Comparison of ENCODE assay signal across 9 cellular contexts in the genomic region with DNA sequence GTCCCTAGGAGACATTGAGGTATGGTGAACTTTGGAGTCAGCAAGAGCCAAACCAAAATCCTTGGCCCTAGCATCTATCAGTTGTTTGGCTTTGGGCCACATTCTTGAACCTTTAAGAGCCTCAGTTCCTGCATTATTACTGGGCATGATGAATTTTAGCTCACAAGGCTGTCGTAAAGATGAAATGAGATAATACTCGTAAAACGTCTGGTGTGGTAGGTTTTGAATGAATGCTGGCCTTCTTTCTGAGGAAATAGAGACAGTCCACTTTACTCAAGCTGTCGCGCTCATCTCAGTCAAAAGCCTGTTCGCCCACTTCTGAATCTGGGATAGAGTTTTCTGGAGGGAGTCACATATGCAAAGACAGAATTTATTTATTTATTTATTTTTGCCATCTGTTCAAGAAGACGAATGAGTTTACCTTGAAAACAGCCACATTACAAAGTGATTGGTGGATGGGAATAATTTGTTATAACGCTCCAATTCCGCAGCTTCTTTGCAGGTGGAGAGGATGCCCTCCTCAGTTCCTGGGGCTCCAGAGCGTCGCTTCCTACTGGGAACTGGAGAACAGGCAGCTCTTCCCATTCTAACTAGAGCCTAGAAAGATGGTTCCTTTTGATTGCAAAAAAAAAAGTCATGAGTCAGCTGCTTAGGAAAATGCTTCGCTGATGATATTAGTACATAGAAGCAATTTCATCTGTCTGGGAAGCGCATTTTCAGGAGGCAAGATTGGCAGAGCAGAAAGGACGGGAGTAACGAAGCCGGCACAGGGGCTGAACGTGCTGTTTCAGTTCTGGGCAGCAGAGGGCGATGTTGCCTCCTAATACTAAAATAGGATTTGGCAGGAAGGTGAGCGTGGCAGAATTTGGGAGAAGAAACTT. TPM values are rescaled to one million over a fixed set of nuclear protein-coding genes. Genes with fewer than 3 reads are reported as not detected.
DNase-seq lines count a peak whose midpoint lies in the region; ATAC-seq and TF ChIP-seq lines count a peak whose summit lies in the region.
"Had no signal": no experiment of that assay in that cellular context is flagged by ENCODE, and none has a peak within 500 bp of the region (broad histone marks: within the 10 kb centered on the region; RNA-seq: fewer than 3 reads in every experiment).

No MANE protein-coding gene starts in this region.

- ATAC-seq in GM18861 (IDR thresholded peaks at IDR 0.05; ENCODE audit: unreplicated experiment): peak; percentile 56
- ATAC-seq in Right ventricle myocardium superior (ENCODE audit: poor library complexity): peak; percentile 80

- H3K4me3 ChIP-seq in PC-9: no peak overlapping the region
- H3K4me3 ChIP-seq: skin epidermis had no signal

- peak; percentile 79 for DNase-seq in AG08396 (ENCODE audit: low spot score)
- peak; percentile 4 for DNase-seq in KG1 (lab: John Stamatoyannopoulos, UW)
- peak in 1 of 2 experiments; percentile 54 for DNase-seq in PC-9
- DNase-seq in activated naive CD4-positive, alpha-beta T cell treated with anti-CD3 and anti-CD28 coated beads, Interleukin-2, amount 10 ng/mL, durations not matched to agents 7 days and 5 days: peak; percentile 62
- DNase-seq in Right ventricle myocardium superior: peak; percentile 75
- peak; percentile 45 to 94 (median 76) for DNase-seq in posterior cingulate gyrus
- DNase-seq in OCI-M2 (lab: John Stamatoyannopoulos, UW; ENCODE audit: unreplicated experiment): no peak

- peaks cover under 1% of the 10 kb centered on the region for H3K4me1 Mint-ChIP-seq in activated naive CD4-positive, alpha-beta T cell treated with anti-CD3 and anti-CD28 coated beads, Interleukin-2, amount 10 ng/mL, durations not matched to agents 7 days and 5 days

- H3F3A ChIP-seq in PC-9 (ENCODE audit: insufficient read depth, low read depth): no peaks in the 10 kb centered on the region

- H3K27me3 ChIP-seq in PC-9 (ENCODE audit: insufficient read depth, low read depth): 0 out of 2 replicates have a peak, but pooled peaks cover 4% of the 10 kb centered on the region

- no peaks in the 10 kb centered on the region for H3K79me2 ChIP-seq in PC-9 (ENCODE audit: low read depth)

- no peaks in the 10 kb centered on the region for H4K20me1 ChIP-seq in PC-9 (ENCODE audit: insufficient read depth)

- H3K27ac ChIP-seq in PC-9: no peak overlapping the region
- H3K27ac ChIP-seq: skin epidermis had no signal

- intact Hi-C loops in PC-9 (cut with micrococcal nuclease; ENCODE audit: unreplicated experiment) (loop anchor here (1.0 to 10.0 kb wide), 5 partner anchors 308 to 1358 kb away; no protein-coding TSS in a partner anchor), Right ventricle myocardium superior (cut with DNase I) (loop anchor here (10.0 kb wide), 1 partner anchor 1878 kb away; no protein-coding TSS in a partner anchor), posterior cingulate gyrus (cut with DNase I) (loop anchor here (2.0 to 10.0 kb wide), 2 partner anchors 1068 to 1876 kb away; no protein-coding TSS in a partner anchor)

- H2AFZ ChIP-seq in PC-9: no peak overlapping the region

- TF ChIP-seq CTCF in PC-9 (conservative IDR thresholded peaks at IDR 0.05): peak; percentile 88

- no peak overlapping the region for H3K4me3 Mint-ChIP-seq in activated naive CD4-positive, alpha-beta T cell treated with anti-CD3 and anti-CD28 coated beads, Interleukin-2, amount 10 ng/mL, durations not matched to agents 7 days and 5 days

- CTCF ChIA-PET in PC-9 (lab: Charles Lee): interaction anchor here (0.6 kb wide), 4 partner anchors 125 to 1877 kb away, joined by 3 to 4 read pairs (median 3); no protein-coding TSS in a partner anchor
- CTCF ChIA-PET in activated naive CD4-positive, alpha-beta T cell treated with anti-CD3 and anti-CD28 coated beads, Interleukin-2, amount 10 ng/mL, durations not matched to agents 7 days and 5 days (lab: Charles Lee): interaction anchor here (1.1 to 3.9 kb wide), 2 partner anchors 11 to 115 kb away, joined by 3 to 27 read pairs; no protein-coding TSS in a partner anchor

- H3K9me3 Mint-ChIP-seq in activated naive CD4-positive, alpha-beta T cell treated with anti-CD3 and anti-CD28 coated beads, Interleukin-2, amount 10 ng/mL, durations not matched to agents 7 days and 5 days: no peaks in the 10 kb centered on the region

- POLR2A ChIA-PET in PC-9 (lab: Charles Lee; ENCODE audit: unreplicated experiment): no interaction called here

- no peaks in the 10 kb centered on the region for H3K9me2 ChIP-seq in PC-9 (ENCODE audit: insufficient read depth)

- no peaks in the 10 kb centered on the region for H3K9me3 ChIP-seq in PC-9 (ENCODE audit: insufficient read depth, low read depth)

- no peak overlapping the region for H3K27ac Mint-ChIP-seq in activated naive CD4-positive, alpha-beta T cell treated with anti-CD3 and anti-CD28 coated beads, Interleukin-2, amount 10 ng/mL, durations not matched to agents 7 days and 5 days

- peaks cover 11% of the 10 kb centered on the region for H3K27me3 Mint-ChIP-seq in activated naive CD4-positive, alpha-beta T cell treated with anti-CD3 and anti-CD28 coated beads, Interleukin-2, amount 10 ng/mL, durations not matched to agents 7 days and 5 days

- no peak overlapping the region for H3K4me2 ChIP-seq in PC-9

- H3K4me1 ChIP-seq in PC-9 (replicated peaks; ENCODE audit: insufficient read depth): no peaks in the 10 kb centered on the region

- no peaks in the 10 kb centered on the region for H3K36me3 ChIP-seq in PC-9 (ENCODE audit: low read depth)

- BruUV-seq in PC-9 (replicated peaks; lab: Mats Ljungman, UMichigan): no TSS peak

- no peaks in the 10 kb centered on the region for H3K36me3 Mint-ChIP-seq in activated naive CD4-positive, alpha-beta T cell treated with anti-CD3 and anti-CD28 coated beads, Interleukin-2, amount 10 ng/mL, durations not matched to agents 7 days and 5 days

RNA-seq across cellular contexts. Expression of gene CYP2J2, which starts 49.9 kb away (rescaled TPM):
- total RNA-seq in PC-9 (2021) (1.6 and 2.1 TPM in 2 replicates), Right ventricle myocardium superior (50.6 TPM)

Comparison
In these comparisons a context has a peak if more than half of its experiments do, and no peak if none do; other contexts are left out.
1. RNA of gene CYP2J2, which starts 49.9 kb away (total RNA-seq): 50.6 TPM in Right ventricle myocardium superior (single experiment); 1.6 to 2.1 TPM in PC-9; every median in the first group is over 10 times any median in the second.